Comparison of ENCODE assay signal across 1 cellular context in the genomic region with DNA sequence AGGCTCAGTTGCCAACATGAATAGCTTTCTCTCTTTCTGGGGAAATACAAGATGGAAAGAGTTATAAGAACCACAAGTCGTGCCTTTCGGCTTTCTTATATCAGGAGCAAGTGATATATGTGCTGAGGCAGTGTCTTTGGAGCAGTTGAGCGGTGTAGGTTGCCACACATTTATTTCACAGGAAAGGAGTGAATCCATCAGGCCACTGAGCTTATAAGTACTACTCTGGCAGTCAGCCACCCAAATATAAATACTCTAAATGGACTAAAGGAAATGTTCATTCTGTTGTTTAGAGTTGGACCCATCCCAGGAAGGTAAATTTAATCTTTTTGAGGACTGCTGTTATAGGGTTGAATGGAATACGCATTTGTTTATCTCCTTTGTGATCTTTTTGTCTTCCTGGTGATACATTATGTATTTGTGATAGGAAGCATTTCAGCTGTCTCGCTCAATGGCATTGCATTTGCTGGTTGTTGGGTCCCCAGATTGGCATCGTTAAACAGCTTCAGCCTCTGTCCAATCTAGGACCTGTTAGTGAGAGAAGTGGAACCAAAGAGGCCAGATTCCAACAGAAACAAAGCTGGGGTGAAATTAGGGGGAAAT.
TF ChIP-seq lines count a peak whose summit lies in the region.

No MANE protein-coding gene starts in this region.

TF ChIP-seq in HEK293, 187 proteins besides CTCF, POLR2A, EP300 and RAD21 (continued from another document):
- TF ChIP-seq, protein P1, sequence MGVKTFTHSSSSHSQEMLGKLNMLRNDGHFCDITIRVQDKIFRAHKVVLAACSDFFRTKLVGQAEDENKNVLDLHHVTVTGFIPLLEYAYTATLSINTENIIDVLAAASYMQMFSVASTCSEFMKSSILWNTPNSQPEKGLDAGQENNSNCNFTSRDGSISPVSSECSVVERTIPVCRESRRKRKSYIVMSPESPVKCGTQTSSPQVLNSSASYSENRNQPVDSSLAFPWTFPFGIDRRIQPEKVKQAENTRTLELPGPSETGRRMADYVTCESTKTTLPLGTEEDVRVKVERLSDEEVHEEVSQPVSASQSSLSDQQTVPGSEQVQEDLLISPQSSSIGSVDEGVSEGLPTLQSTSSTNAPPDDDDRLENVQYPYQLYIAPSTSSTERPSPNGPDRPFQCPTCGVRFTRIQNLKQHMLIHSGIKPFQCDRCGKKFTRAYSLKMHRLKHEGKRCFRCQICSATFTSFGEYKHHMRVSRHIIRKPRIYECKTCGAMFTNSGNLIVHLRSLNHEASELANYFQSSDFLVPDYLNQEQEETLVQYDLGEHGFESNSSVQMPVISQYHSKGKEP (tag by site-specific recombination; IDR thresholded peaks at IDR 0.05) = peak; percentile 42; the same call in 1 of the 2 replicates
- TF ChIP-seq ZSCAN23 (tag by site-specific recombination; IDR thresholded peaks at IDR 0.05) (no peak), ZNF571 (tag by site-specific recombination; IDR thresholded peaks at IDR 0.05) (no peak), SCRT1 (tag by site-specific recombination; IDR thresholded peaks at IDR 0.05; ENCODE audit: borderline replicate concordance) (no peak), OSR2 (tag by site-specific recombination; IDR thresholded peaks at IDR 0.05) (peak; percentile 29; the same call in 1 of the 2 replicates), ZNF777 (tag by site-specific recombination; IDR thresholded peaks at IDR 0.05; ENCODE audit: borderline replicate concordance) (no peak), SCRT2 (tag by site-specific recombination; IDR thresholded peaks at IDR 0.05) (no peak), ZNF311 (tag by site-specific recombination; IDR thresholded peaks at IDR 0.05; ENCODE audit: borderline replicate concordance) (no peak), ZSCAN30 (tag by site-specific recombination; IDR thresholded peaks at IDR 0.05) (no peak), ZNF747 (tag by site-specific recombination; IDR thresholded peaks at IDR 0.05) (no peak)
- TF ChIP-seq, protein P2, sequence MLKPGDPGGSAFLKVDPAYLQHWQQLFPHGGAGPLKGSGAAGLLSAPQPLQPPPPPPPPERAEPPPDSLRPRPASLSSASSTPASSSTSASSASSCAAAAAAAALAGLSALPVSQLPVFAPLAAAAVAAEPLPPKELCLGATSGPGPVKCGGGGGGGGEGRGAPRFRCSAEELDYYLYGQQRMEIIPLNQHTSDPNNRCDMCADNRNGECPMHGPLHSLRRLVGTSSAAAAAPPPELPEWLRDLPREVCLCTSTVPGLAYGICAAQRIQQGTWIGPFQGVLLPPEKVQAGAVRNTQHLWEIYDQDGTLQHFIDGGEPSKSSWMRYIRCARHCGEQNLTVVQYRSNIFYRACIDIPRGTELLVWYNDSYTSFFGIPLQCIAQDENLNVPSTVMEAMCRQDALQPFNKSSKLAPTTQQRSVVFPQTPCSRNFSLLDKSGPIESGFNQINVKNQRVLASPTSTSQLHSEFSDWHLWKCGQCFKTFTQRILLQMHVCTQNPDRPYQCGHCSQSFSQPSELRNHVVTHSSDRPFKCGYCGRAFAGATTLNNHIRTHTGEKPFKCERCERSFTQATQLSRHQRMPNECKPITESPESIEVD (tag by site-specific recombination; IDR thresholded peaks at IDR 0.05) = peak; percentile 38; the same call in 1 of the 2 replicates
- TF ChIP-seq, protein P3, sequence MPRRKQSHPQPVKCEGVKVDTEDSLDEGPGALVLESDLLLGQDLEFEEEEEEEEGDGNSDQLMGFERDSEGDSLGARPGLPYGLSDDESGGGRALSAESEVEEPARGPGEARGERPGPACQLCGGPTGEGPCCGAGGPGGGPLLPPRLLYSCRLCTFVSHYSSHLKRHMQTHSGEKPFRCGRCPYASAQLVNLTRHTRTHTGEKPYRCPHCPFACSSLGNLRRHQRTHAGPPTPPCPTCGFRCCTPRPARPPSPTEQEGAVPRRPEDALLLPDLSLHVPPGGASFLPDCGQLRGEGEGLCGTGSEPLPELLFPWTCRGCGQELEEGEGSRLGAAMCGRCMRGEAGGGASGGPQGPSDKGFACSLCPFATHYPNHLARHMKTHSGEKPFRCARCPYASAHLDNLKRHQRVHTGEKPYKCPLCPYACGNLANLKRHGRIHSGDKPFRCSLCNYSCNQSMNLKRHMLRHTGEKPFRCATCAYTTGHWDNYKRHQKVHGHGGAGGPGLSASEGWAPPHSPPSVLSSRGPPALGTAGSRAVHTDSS (tag by site-specific recombination; IDR thresholded peaks at IDR 0.05) = no peak
- TF ChIP-seq, protein P4, sequence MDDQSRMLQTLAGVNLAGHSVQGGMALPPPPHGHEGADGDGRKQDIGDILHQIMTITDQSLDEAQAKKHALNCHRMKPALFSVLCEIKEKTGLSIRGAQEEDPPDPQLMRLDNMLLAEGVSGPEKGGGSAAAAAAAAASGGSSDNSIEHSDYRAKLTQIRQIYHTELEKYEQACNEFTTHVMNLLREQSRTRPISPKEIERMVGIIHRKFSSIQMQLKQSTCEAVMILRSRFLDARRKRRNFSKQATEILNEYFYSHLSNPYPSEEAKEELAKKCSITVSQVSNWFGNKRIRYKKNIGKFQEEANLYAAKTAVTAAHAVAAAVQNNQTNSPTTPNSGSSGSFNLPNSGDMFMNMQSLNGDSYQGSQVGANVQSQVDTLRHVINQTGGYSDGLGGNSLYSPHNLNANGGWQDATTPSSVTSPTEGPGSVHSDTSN (CRISPR knock-in tag; IDR thresholded peaks at IDR 0.05) = no peak
- TF ChIP-seq, protein P5, sequence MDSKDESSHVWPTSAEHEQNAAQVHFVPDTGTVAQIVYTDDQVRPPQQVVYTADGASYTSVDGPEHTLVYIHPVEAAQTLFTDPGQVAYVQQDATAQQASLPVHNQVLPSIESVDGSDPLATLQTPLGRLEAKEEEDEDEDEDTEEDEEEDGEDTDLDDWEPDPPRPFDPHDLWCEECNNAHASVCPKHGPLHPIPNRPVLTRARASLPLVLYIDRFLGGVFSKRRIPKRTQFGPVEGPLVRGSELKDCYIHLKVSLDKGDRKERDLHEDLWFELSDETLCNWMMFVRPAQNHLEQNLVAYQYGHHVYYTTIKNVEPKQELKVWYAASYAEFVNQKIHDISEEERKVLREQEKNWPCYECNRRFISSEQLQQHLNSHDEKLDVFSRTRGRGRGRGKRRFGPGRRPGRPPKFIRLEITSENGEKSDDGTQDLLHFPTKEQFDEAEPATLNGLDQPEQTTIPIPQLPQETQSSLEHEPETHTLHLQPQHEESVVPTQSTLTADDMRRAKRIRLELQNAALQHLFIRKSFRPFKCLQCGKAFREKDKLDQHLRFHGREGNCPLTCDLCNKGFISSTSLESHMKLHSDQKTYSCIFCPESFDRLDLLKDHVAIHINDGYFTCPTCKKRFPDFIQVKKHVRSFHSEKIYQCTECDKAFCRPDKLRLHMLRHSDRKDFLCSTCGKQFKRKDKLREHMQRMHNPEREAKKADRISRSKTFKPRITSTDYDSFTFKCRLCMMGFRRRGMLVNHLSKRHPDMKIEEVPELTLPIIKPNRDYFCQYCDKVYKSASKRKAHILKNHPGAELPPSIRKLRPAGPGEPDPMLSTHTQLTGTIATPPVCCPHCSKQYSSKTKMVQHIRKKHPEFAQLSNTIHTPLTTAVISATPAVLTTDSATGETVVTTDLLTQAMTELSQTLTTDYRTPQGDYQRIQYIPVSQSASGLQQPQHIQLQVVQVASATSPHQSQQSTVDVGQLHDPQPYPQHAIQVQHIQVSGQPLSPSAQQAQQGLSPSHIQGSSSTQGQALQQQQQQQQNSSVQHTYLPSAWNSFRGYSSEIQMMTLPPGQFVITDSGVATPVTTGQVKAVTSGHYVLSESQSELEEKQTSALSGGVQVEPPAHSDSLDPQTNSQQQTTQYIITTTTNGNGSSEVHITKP (tag by site-specific recombination; IDR thresholded peaks at IDR 0.05) = no peak
- TF ChIP-seq, protein P6, sequence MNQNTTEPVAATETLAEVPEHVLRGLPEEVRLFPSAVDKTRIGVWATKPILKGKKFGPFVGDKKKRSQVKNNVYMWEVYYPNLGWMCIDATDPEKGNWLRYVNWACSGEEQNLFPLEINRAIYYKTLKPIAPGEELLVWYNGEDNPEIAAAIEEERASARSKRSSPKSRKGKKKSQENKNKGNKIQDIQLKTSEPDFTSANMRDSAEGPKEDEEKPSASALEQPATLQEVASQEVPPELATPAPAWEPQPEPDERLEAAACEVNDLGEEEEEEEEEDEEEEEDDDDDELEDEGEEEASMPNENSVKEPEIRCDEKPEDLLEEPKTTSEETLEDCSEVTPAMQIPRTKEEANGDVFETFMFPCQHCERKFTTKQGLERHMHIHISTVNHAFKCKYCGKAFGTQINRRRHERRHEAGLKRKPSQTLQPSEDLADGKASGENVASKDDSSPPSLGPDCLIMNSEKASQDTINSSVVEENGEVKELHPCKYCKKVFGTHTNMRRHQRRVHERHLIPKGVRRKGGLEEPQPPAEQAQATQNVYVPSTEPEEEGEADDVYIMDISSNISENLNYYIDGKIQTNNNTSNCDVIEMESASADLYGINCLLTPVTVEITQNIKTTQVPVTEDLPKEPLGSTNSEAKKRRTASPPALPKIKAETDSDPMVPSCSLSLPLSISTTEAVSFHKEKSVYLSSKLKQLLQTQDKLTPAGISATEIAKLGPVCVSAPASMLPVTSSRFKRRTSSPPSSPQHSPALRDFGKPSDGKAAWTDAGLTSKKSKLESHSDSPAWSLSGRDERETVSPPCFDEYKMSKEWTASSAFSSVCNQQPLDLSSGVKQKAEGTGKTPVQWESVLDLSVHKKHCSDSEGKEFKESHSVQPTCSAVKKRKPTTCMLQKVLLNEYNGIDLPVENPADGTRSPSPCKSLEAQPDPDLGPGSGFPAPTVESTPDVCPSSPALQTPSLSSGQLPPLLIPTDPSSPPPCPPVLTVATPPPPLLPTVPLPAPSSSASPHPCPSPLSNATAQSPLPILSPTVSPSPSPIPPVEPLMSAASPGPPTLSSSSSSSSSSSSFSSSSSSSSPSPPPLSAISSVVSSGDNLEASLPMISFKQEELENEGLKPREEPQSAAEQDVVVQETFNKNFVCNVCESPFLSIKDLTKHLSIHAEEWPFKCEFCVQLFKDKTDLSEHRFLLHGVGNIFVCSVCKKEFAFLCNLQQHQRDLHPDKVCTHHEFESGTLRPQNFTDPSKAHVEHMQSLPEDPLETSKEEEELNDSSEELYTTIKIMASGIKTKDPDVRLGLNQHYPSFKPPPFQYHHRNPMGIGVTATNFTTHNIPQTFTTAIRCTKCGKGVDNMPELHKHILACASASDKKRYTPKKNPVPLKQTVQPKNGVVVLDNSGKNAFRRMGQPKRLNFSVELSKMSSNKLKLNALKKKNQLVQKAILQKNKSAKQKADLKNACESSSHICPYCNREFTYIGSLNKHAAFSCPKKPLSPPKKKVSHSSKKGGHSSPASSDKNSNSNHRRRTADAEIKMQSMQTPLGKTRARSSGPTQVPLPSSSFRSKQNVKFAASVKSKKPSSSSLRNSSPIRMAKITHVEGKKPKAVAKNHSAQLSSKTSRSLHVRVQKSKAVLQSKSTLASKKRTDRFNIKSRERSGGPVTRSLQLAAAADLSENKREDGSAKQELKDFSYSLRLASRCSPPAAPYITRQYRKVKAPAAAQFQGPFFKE (tag by site-specific recombination; IDR thresholded peaks at IDR 0.05; ENCODE audit: borderline replicate concordance) = no peak
- TF ChIP-seq, protein P7, sequence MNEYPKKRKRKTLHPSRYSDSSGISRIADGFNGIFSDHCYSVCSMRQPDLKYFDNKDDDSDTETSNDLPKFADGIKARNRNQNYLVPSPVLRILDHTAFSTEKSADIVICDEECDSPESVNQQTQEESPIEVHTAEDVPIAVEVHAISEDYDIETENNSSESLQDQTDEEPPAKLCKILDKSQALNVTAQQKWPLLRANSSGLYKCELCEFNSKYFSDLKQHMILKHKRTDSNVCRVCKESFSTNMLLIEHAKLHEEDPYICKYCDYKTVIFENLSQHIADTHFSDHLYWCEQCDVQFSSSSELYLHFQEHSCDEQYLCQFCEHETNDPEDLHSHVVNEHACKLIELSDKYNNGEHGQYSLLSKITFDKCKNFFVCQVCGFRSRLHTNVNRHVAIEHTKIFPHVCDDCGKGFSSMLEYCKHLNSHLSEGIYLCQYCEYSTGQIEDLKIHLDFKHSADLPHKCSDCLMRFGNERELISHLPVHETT (tag by site-specific recombination; IDR thresholded peaks at IDR 0.05) = no peak
